ENCODE assay signal across 1 cellular context in genomic region chr2:232543491-232543890, GRCh38.
TF ChIP-seq lines count a peak whose summit lies in the region.

No MANE protein-coding gene starts in this region.

TF ChIP-seq in K562, 482 proteins besides CTCF, POLR2A, EP300 and RAD21:
- TF ChIP-seq POLR2G (IDR thresholded peaks at IDR 0.05; ENCODE audit: low read depth, low read length) (peak; percentile 33; the same call in 1 of the 2 replicates), MEF2A (IDR thresholded peaks at IDR 0.05; ENCODE audit: control insufficient read depth, low read depth, low read length) (no peak)
